In the genomic region with DNA sequence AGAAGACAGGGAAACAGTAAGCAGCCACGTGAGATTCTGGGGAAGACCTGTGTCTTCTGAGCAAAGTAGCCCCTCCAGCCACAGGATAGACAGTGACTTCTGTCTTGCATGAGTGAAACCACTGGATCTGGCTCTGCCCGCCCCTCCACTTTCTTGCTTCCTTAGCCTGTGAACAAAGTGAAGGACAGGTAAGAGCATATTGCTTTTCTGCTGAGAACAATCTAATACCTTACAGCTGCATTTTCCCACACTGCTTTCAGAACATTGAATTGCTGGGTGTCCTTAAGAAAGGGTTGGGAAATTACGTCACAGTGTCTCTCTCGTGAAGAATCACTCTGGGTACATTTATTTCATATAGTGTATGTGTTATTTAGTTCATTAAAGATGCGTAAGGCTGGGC, we compare ENCODE assay signal across 1 cellular context.
TF ChIP-seq lines count a peak whose summit lies in the region.

No MANE protein-coding gene starts in this region.

TF ChIP-seq in liver, 16 proteins besides CTCF, POLR2A, EP300 and RAD21 (continued from another document):
- TF ChIP-seq ZBTB33 (IDR thresholded peaks at IDR 0.05) (no peak), JUND (IDR thresholded peaks at IDR 0.05) (no peak)
